ENCODE assay signal across 29 cellular contexts in the genomic region with DNA sequence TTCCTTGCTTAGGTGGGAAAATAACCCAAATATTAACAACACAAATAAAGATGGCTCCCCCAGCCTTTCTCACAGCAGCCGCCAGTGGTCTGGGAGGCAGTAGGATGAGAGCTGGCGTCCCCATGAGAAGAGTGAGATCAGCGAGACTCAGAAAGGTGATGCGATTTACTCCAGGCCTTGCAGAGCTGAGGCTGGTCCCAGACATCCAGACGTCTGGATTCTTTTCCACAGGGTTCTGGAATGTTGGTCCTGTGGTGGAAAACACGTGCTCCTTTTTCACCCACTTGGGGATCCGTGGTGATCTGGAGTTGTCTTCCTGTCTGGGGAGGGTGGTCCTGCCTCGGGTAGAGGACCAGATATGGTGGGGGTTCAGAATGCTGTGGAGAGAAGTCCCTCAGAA.
DNase-seq lines count a peak whose midpoint lies in the region; ATAC-seq, FAIRE-seq and TF ChIP-seq lines count a peak whose summit lies in the region.
"Had no signal": no experiment of that assay in that cellular context is flagged by ENCODE, and none has a peak within 500 bp of the region (broad histone marks: within the 10 kb centered on the region; RNA-seq: fewer than 3 reads in every experiment).

No MANE protein-coding gene starts in this region.

- peak overlapping the region; percentile 88 for H3K27ac Mint-ChIP-seq in nephron progenitor cell
- H3K27ac Mint-ChIP-seq in stimulated activated memory B cell treated with anti-CD40 and anti-IgM and Interleukin-4, amounts not matched to agents 10 μg/mL and 1 μg/mL and 100 μg/mL, for 72 hours, result no peak overlapping the region
- H3K27ac Mint-ChIP-seq: mesothelial cell of epicardium; naive thymus-derived CD4-positive, alpha-beta T cell; T-helper 2 cell treated with Interferon-gamma antibody and Interleukin-4, amounts not matched to agents 5 μg/mL and 100 μg/mL, for 36 hours; type B pancreatic cell had no signal

- no peak for ATAC-seq in stimulated activated memory B cell treated with anti-CD40 and anti-IgM and Interleukin-4, amounts not matched to agents 10 μg/mL and 1 μg/mL and 100 μg/mL, for 72 hours
- ATAC-seq: gastroesophageal sphincter; HepG2; left lung; naive thymus-derived CD4-positive, alpha-beta T cell had no signal

- TF ChIP-seq CTCF in AG10803 (conservative IDR thresholded peaks at IDR 0.05; ENCODE audit: low read length) (no peak), nephron progenitor cell (IDR thresholded peaks at IDR 0.05) (no peak)

- H3K36me3 ChIP-seq in adipocyte (ENCODE audit: control insufficient read depth, insufficient read depth, low read length, severe bottlenecking), result peaks cover 25% of the 10 kb centered on the region
- H3K36me3 ChIP-seq: breast epithelium, colonic mucosa, gastroesophageal sphincter, ovary, spleen had no signal

- H3K36me3 Mint-ChIP-seq in nephron progenitor cell (ENCODE audit: low read depth), result peaks cover 31% of the 10 kb centered on the region
- peaks cover 5% of the 10 kb centered on the region for H3K36me3 Mint-ChIP-seq in stimulated activated memory B cell treated with anti-CD40 and anti-IgM and Interleukin-4, amounts not matched to agents 10 μg/mL and 1 μg/mL and 100 μg/mL, for 72 hours
- H3K36me3 Mint-ChIP-seq: naive thymus-derived CD4-positive, alpha-beta T cell had no signal

- peaks cover 34% of the 10 kb centered on the region for H3K4me1 ChIP-seq in adipocyte (ENCODE audit: control insufficient read depth, insufficient read depth, low read length)
- H3K4me1 ChIP-seq: colonic mucosa had no signal

- no peak overlapping the region for H3K4me3 Mint-ChIP-seq in nephron progenitor cell
- no peak overlapping the region for H3K4me3 Mint-ChIP-seq in stimulated activated memory B cell treated with anti-CD40 and anti-IgM and Interleukin-4, amounts not matched to agents 10 μg/mL and 1 μg/mL and 100 μg/mL, for 72 hours
- H3K4me3 Mint-ChIP-seq: mesothelial cell of epicardium; naive thymus-derived CD4-positive, alpha-beta T cell; T-helper 2 cell treated with Interferon-gamma antibody and Interleukin-4, amounts not matched to agents 5 μg/mL and 100 μg/mL, for 36 hours; type B pancreatic cell had no signal

- H3K4me3 ChIP-seq in AG10803 (ENCODE audit: low read length) (no peak overlapping the region), adipocyte (ENCODE audit: low read length) (no peak overlapping the region)
- H3K4me3 ChIP-seq: BLaER1 treated with 17β-estradiol and CSF1 and Interleukin-3, amounts not matched to agents 10 nM and 100 nM; breast epithelium; colonic mucosa; gastroesophageal sphincter; left lung; ovary; spleen had no signal

- peak overlapping the region; percentile 98 for H3K27ac ChIP-seq in epithelial cell of prostate
- H3K27ac ChIP-seq: BLaER1 treated with 17β-estradiol and CSF1 and Interleukin-3, amounts not matched to agents 10 nM and 100 nM; colonic mucosa; left lung; ovary; spleen had no signal

- peaks cover 10% of the 10 kb centered on the region for H3K27me3 Mint-ChIP-seq in nephron progenitor cell (ENCODE audit: low read depth, poor library complexity)
- no peaks in the 10 kb centered on the region for H3K27me3 Mint-ChIP-seq in stimulated activated memory B cell treated with anti-CD40 and anti-IgM and Interleukin-4, amounts not matched to agents 10 μg/mL and 1 μg/mL and 100 μg/mL, for 72 hours
- H3K27me3 Mint-ChIP-seq: type B pancreatic cell had no signal

- H3K9me3 Mint-ChIP-seq in nephron progenitor cell, result peaks cover 22% of the 10 kb centered on the region
- H3K9me3 Mint-ChIP-seq in stimulated activated memory B cell treated with anti-CD40 and anti-IgM and Interleukin-4, amounts not matched to agents 10 μg/mL and 1 μg/mL and 100 μg/mL, for 72 hours, result no peaks in the 10 kb centered on the region
- H3K9me3 Mint-ChIP-seq: T-helper 2 cell treated with Interferon-gamma antibody and Interleukin-4, amounts not matched to agents 5 μg/mL and 100 μg/mL, for 36 hours had no signal

- no peaks in the 10 kb centered on the region for H3K27me3 ChIP-seq in adipocyte (replicated peaks; ENCODE audit: control insufficient read depth, insufficient read depth, low read length)
- H3K27me3 ChIP-seq: BLaER1 treated with 17β-estradiol and CSF1 and Interleukin-3, amounts not matched to agents 10 nM and 100 nM; breast epithelium; colonic mucosa; gastroesophageal sphincter; left lung; ovary; spleen had no signal

- H3K9ac ChIP-seq in adipocyte (ENCODE audit: low read length), result peak overlapping the region; percentile 42
- H3K9ac ChIP-seq: BLaER1 treated with 17β-estradiol and CSF1 and Interleukin-3, amounts not matched to agents 10 nM and 100 nM had no signal

- DNase-seq in AG10803 (ENCODE audit: low read depth), result peak; percentile 58
- DNase-seq in adipocyte (ENCODE audit: low read depth), result no peak
- DNase-seq in epithelial cell of prostate (ENCODE audit: low read depth, low spot score), result no peak
- DNase-seq in nephron progenitor cell, result no peak
- DNase-seq in RCC 7860 (ENCODE audit: low spot score), result no peak
- DNase-seq in SKM-1 (lab: John Stamatoyannopoulos, UW; ENCODE audit: unreplicated experiment), result no peak
- no peak for DNase-seq in activated CD4-positive, alpha-beta T cell treated with anti-CD3 and anti-CD28 coated beads for 1 hour
- DNase-seq: activated CD4-positive, alpha-beta T cell treated with anti-CD3 and anti-CD28 coated beads for 4 hours; activated CD8-positive, alpha-beta memory T cell treated with anti-CD3 and anti-CD28 coated beads for 24 hours; activated gamma-delta T cell; colonic mucosa; DMS79; effector memory CD4-positive, alpha-beta T cell; hippocampal formation; left lung; naive thymus-derived CD4-positive, alpha-beta T cell; NCI-H1048; NCI-H1694; NCI-H510A; spleen had no signal

- FAIRE-seq in RCC 7860 (lab: Jason Lieb, UNC), result no peak
- FAIRE-seq: HepG2 had no signal

- peaks cover 24% of the 10 kb centered on the region for H3K9me3 ChIP-seq in adipocyte (ENCODE audit: control insufficient read depth, low read length)
- H3K9me3 ChIP-seq: colonic mucosa, gastroesophageal sphincter, ovary had no signal

- H3K4me1 Mint-ChIP-seq in nephron progenitor cell, result peaks cover 42% of the 10 kb centered on the region
- peaks cover 15% of the 10 kb centered on the region for H3K4me1 Mint-ChIP-seq in stimulated activated memory B cell treated with anti-CD40 and anti-IgM and Interleukin-4, amounts not matched to agents 10 μg/mL and 1 μg/mL and 100 μg/mL, for 72 hours
